ENCODE assay signal across 18 cellular contexts in genomic region chr1:147756336-147756735, GRCh38. TPM values are rescaled to one million over a fixed set of nuclear protein-coding genes. Genes with fewer than 3 reads are reported as not detected.
"Had no signal": no experiment of that assay in that cellular context is flagged by ENCODE, and none has a peak within 500 bp of the region (broad histone marks: within the 10 kb centered on the region; RNA-seq: fewer than 3 reads in every experiment).

No MANE protein-coding gene starts in this region.

- ATAC-seq: heart left ventricle; left lobe of liver; naive thymus-derived CD8-positive, alpha-beta T cell; stimulated activated naive CD8-positive, alpha-beta T cell treated with anti-CD3 and anti-CD28 coated beads, Interleukin-15, Interleukin-2, amounts not matched to agents 100 U/mL and 50 U/mL, for 24 hours had no signal

- H3K9me3 ChIP-seq: heart left ventricle had no signal

- H3K4me3 ChIP-seq: coronary artery, heart left ventricle, lung had no signal

- H3K36me3 ChIP-seq: heart left ventricle had no signal

- H3K27me3 ChIP-seq: heart left ventricle had no signal

- DNase-seq: activated CD4-positive, alpha-beta memory T cell treated with anti-CD3 and anti-CD28 coated beads for 36 hours; activated CD4-positive, alpha-beta T cell treated with anti-CD3 and anti-CD28 coated beads for 48 hours; activated naive CD4-positive, alpha-beta T cell treated with Interleukin-2 at 50 U/mL for 16 hours; activated naive CD8-positive, alpha-beta T cell treated with anti-CD3 and anti-CD28 coated beads for 36 hours; activated T-cell treated with anti-CD3 and anti-CD28 coated beads, Interleukin-2, amount 50 U/mL, for 48 hours; cerebellar nuclear complex; heart left ventricle; kidney; naive thymus-derived CD8-positive, alpha-beta T cell; stimulated activated CD4-positive, alpha-beta T cell treated with anti-CD3 and anti-CD28 coated beads, Interleukin-12 subunit alpha, Interleukin-12 subunit beta, amount 100 ng/mL, for 4 hours; stimulated activated CD4-positive, alpha-beta T cell treated with anti-CD3 and anti-CD28 coated beads, Interleukin-4, amount 100 ng/mL, for 4 hours; stimulated activated naive CD8-positive, alpha-beta T cell treated with anti-CD3 and anti-CD28 coated beads, Interleukin-15, Interleukin-2, amounts not matched to agents 100 U/mL and 50 U/mL, for 24 hours had no signal

RNA-seq across cellular contexts. Expression of gene GJA5, which starts 4.1 kb away (rescaled TPM):
- total RNA-seq: activated CD4-positive, alpha-beta memory T cell treated with anti-CD3 and anti-CD28 coated beads for 36 hours; activated naive CD8-positive, alpha-beta T cell treated with anti-CD3 and anti-CD28 coated beads for 36 hours; bronchial epithelial cell; naive thymus-derived CD8-positive, alpha-beta T cell; osteoblast; progenitor cell of endocrine pancreas had no signal
